ENCODE assay signal across 13 cellular contexts in genomic region chr6:134676307-134677281, GRCh38.
A peak's percentile ranks its signal among the peaks of the same experiment; 100 is the strongest.
DNase-seq lines count a peak whose midpoint lies in the region; ATAC-seq and TF ChIP-seq lines count a peak whose summit lies in the region.
"Had no signal": no experiment of that assay in that cellular context is flagged by ENCODE, and none has a peak within 500 bp of the region (broad histone marks: within the 10 kb centered on the region; RNA-seq: fewer than 3 reads in every experiment).

No MANE protein-coding gene starts in this region.

- no peak for ATAC-seq in GM18517 (IDR thresholded peaks at IDR 0.05; ENCODE audit: unreplicated experiment)
- ATAC-seq: left cardiac atrium had no signal

- H3K79me2 ChIP-seq in fibroblast of lung (ENCODE audit: control insufficient read depth, insufficient read depth, low read length) = no peaks in the 10 kb centered on the region

- H3K36me3 ChIP-seq in fibroblast of lung (ENCODE audit: control insufficient read depth, insufficient read depth, low read length) (no peaks in the 10 kb centered on the region), skeletal muscle satellite cell (ENCODE audit: insufficient read depth, low read length) (no peaks in the 10 kb centered on the region)

- no peak for TF ChIP-seq CTCF in fibroblast of lung (conservative IDR thresholded peaks at IDR 0.05 in 1 of 2, IDR thresholded peaks at IDR 0.05 in 1 of 2; ENCODE audit: low read depth in 1 of 2, low read length in 2 of 2)

- no peak overlapping the region for H3K27ac ChIP-seq in fibroblast of lung (ENCODE audit: insufficient read depth, low read length)

- H3K4me2 ChIP-seq in fibroblast of lung (ENCODE audit: extremely low read depth, insufficient read depth, low read length) (no peak overlapping the region), skeletal muscle satellite cell (ENCODE audit: low read length) (peak overlapping the region; percentile 73)

- H3K27me3 ChIP-seq in fibroblast of lung (ENCODE audit: control insufficient read depth, insufficient read depth, low read length) = no peaks in the 10 kb centered on the region
- H3K27me3 ChIP-seq in skeletal muscle satellite cell (ENCODE audit: control insufficient read depth, insufficient read depth, low read length) = no peaks in the 10 kb centered on the region

- H3K9ac ChIP-seq in fibroblast of lung (ENCODE audit: insufficient read depth, low read length) = no peak overlapping the region
- H3K9ac ChIP-seq in skeletal muscle satellite cell (ENCODE audit: low read depth, low read length) = peak overlapping the region; percentile 78

- no peak overlapping the region for H2AFZ ChIP-seq in fibroblast of lung (ENCODE audit: low read length)

- H3K4me1 ChIP-seq in fibroblast of lung (ENCODE audit: control insufficient read depth, extremely low read depth, insufficient read depth, low read length) (peaks cover 4% of the 10 kb centered on the region), skeletal muscle satellite cell (ENCODE audit: control insufficient read depth, insufficient read depth, low read length) (peaks cover 87% of the 10 kb centered on the region)

- no peaks in the 10 kb centered on the region for H4K20me1 ChIP-seq in fibroblast of lung (ENCODE audit: control insufficient read depth, extremely low read depth, insufficient read depth, low read length)

- H3K4me3 ChIP-seq in fibroblast of lung (replicated peaks in 1 of 4; ENCODE audit: control extremely low read depth in 1 of 4, insufficient read depth in 1 of 4, low read depth in 3 of 4, low read length in 4 of 4) = no peak overlapping the region
- peak overlapping the region; percentile 36 for H3K4me3 ChIP-seq in skeletal muscle satellite cell (ENCODE audit: low read length)

- H3K9me3 ChIP-seq in fibroblast of lung (ENCODE audit: control insufficient read depth, insufficient read depth, low read depth, low read length) (no peaks in the 10 kb centered on the region), skeletal muscle satellite cell (replicated peaks; ENCODE audit: low read length) (no peaks in the 10 kb centered on the region)

- DNase-seq in DMS79 treated with DMSO at 0.1 percent for 48 hours (lab: John Stamatoyannopoulos, UW) (peak; percentile 58), DMS79 (lab: John Stamatoyannopoulos, UW) (no peak), NCI-H774 (lab: John Stamatoyannopoulos, UW) (peak; percentile 44), fibroblast of lung (ENCODE audit: low read depth in 2 of 2) (peak; percentile 43 to 63), mesenteric fat pad (ENCODE audit: low spot score) (no peak)
- no peak for DNase-seq in activated naive CD4-positive, alpha-beta T cell treated with Interleukin-2 at 50 U/mL for 16 hours
- DNase-seq: 8988T; activated CD4-positive, CD25-positive, alpha-beta regulatory T cell; activated naive CD4-positive, alpha-beta T cell treated with anti-CD3 and anti-CD28 coated beads, Interleukin-2, amount 10 ng/mL, durations not matched to agents 7 days and 5 days; left cardiac atrium; Right ventricle myocardium superior had no signal

Comparison
In these comparisons a context has a peak if more than half of its experiments do, and no peak if none do; other contexts are left out.
1. DNase-seq: peak in DMS79 treated with DMSO at 0.1 percent for 48 hours (single experiment), NCI-H774 (single experiment) and fibroblast of lung (2 of 2); none in DMS79 (single experiment), mesenteric fat pad (single experiment) and activated naive CD4-positive, alpha-beta T cell treated with Interleukin-2 at 50 U/mL for 16 hours (single experiment).